ENCODE assay signal across 2 cellular contexts in the genomic region with DNA sequence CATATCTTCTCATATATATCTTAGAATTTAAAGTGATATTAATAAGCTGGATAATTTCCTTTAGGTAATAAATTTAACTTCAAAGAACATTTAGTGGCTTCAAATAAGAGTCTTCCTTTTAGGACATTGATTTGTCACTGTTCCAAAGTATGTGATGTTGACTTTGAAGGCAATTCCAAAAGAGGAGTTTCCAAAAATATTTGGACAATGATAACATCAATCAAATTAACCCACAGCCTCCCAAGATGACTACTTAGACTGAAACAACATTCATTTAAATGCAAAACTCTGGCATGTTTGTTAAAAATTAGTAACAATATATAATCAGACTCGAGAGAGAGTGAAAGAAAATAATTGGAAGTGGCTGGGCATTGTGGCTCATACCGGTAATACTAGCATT.
A peak's percentile ranks its signal among the peaks of the same experiment; 100 is the strongest.
TF ChIP-seq lines count a peak whose summit lies in the region.

No MANE protein-coding gene starts in this region.

TF ChIP-seq in liver, 16 proteins besides CTCF, POLR2A, EP300 and RAD21 (continued from another document):
- no peak for TF ChIP-seq REST (IDR thresholded peaks at IDR 0.05)
- TF ChIP-seq FOXA1 (IDR thresholded peaks at IDR 0.05): peak; percentile 25
- no peak for TF ChIP-seq RXRA (IDR thresholded peaks at IDR 0.05)
- no peak for TF ChIP-seq YY1 (IDR thresholded peaks at IDR 0.05)
- TF ChIP-seq FOXA2 (IDR thresholded peaks at IDR 0.05): peak; percentile 69
- TF ChIP-seq SP1 (IDR thresholded peaks at IDR 0.05): peak; percentile 8
- TF ChIP-seq HNF4A (conservative IDR thresholded peaks at IDR 0.05): peak; percentile 8 to 13
TF ChIP-seq in liver: peak in this region for 4.

TF ChIP-seq in HepG2, 621 proteins besides CTCF, POLR2A, EP300 and RAD21 (continued from another document):
- TF ChIP-seq AKNA (CRISPR knock-in tag; IDR thresholded peaks at IDR 0.05; ENCODE audit: borderline replicate concordance) (no peak), DNMT1 (CRISPR knock-in tag; IDR thresholded peaks at IDR 0.05) (no peak), HMGA1 (CRISPR knock-in tag; conservative IDR thresholded peaks at IDR 0.05) (no peak), ZNF382 (CRISPR knock-in tag; IDR thresholded peaks at IDR 0.05; ENCODE audit: borderline replicate concordance) (no peak), ZNF549 (CRISPR knock-in tag; IDR thresholded peaks at IDR 0.05) (no peak), HOXA5 (CRISPR knock-in tag; IDR thresholded peaks at IDR 0.05) (no peak), GZF1 (CRISPR knock-in tag; IDR thresholded peaks at IDR 0.05) (no peak), TAF15 (IDR thresholded peaks at IDR 0.05; ENCODE audit: low read depth, low read length, poor library complexity, severe bottlenecking) (no peak)
